ENCODE assay signal across 1 cellular context in genomic region chr20:38893485-38894090, GRCh38.
A peak's percentile ranks its signal among the peaks of the same experiment; 100 is the strongest.
TF ChIP-seq lines count a peak whose summit lies in the region.

No MANE protein-coding gene starts in this region.

TF ChIP-seq in K562, 482 proteins besides CTCF, POLR2A, EP300 and RAD21 (continued from another document and continues in another):
- TF ChIP-seq AFF4 (CRISPR knock-in tag; IDR thresholded peaks at IDR 0.05) (0 out of 2 replicates have a peak, but pooled peaks have one; percentile 41), ZNF212 (CRISPR knock-in tag; IDR thresholded peaks at IDR 0.05) (no peak), DEAF1 (CRISPR knock-in tag; IDR thresholded peaks at IDR 0.05) (peak; percentile 65), CREM (IDR thresholded peaks at IDR 0.05; ENCODE audit: low read depth) (peak; percentile 77), RREB1 (CRISPR knock-in tag; IDR thresholded peaks at IDR 0.05) (0 out of 2 replicates have a peak, but pooled peaks have one; percentile 39), MLX (CRISPR knock-in tag; conservative IDR thresholded peaks at IDR 0.05) (no peak), RCOR1 (IDR thresholded peaks at IDR 0.05; ENCODE audit: borderline replicate concordance in 1 of 2, low read depth in 2 of 2, low read length in 2 of 2) (peak in 1 of 2 experiments; percentile 78; a peak in 1 of 4 replicates), BRCA1 (IDR thresholded peaks at IDR 0.05) (no peak), BRCA1 (CRISPR knock-in tag; IDR thresholded peaks at IDR 0.05) (no peak), ZFP36 (IDR thresholded peaks at IDR 0.05; ENCODE audit: low read depth, low read length, partially characterized antibody) (peak; percentile 12), STAG1 (CRISPR knock-in tag; IDR thresholded peaks at IDR 0.05; ENCODE audit: borderline replicate concordance) (peak; percentile 75), CTBP1 (IDR thresholded peaks at IDR 0.05; ENCODE audit: borderline replicate concordance) (peak; percentile 72; the same call in 1 of the 2 replicates), RB1 (IDR thresholded peaks at IDR 0.05; ENCODE audit: low read depth) (peak; percentile 60; the same call in 1 of the 2 replicates), PHB2 (IDR thresholded peaks at IDR 0.05; ENCODE audit: low read depth) (no peak), ELF2 (CRISPR knock-in tag; IDR thresholded peaks at IDR 0.05) (no peak), CTCFL (IDR thresholded peaks at IDR 0.05; ENCODE audit: borderline replicate concordance, insufficient read depth, low read depth, low read length, poor library complexity, severe bottlenecking) (peak; percentile 77), ZNF740 (CRISPR knock-in tag; IDR thresholded peaks at IDR 0.05) (0 out of 2 replicates have a peak, but pooled peaks have one; percentile 42), ZNF740 (tag; IDR thresholded peaks at IDR 0.05) (no peak), CEBPB (tag; IDR thresholded peaks at IDR 0.05) (no peak), RBM22 (IDR thresholded peaks at IDR 0.05; ENCODE audit: low read depth, low read length, poor library complexity, severe bottlenecking) (no peak), SMC3 (conservative IDR thresholded peaks at IDR 0.05; ENCODE audit: insufficient read depth, low read depth, low read length) (peak; percentile 79), YY1 (IDR thresholded peaks at IDR 0.05; ENCODE audit: borderline replicate concordance in 1 of 3, control insufficient read depth in 1 of 3, extremely low read depth in 1 of 3, insufficient read depth in 3 of 3, insufficient read length in 1 of 3, insufficient replicate concordance in 2 of 3, low read depth in 1 of 3, low read length in 2 of 3) (peak in 1 of 3 experiments; percentile 20), EGR1 (conservative IDR thresholded peaks at IDR 0.05) (0 out of 2 replicates have a peak, but pooled peaks have one; percentile 19), ARID2 (IDR thresholded peaks at IDR 0.05) (peak; percentile 61; the same call in 1 of the 2 replicates), CC2D1A (IDR thresholded peaks at IDR 0.05) (peak; percentile 34; the same call in 1 of the 2 replicates), XRCC5 (IDR thresholded peaks at IDR 0.05; ENCODE audit: low read depth, low read length) (0 out of 2 replicates have a peak, but pooled peaks have one; percentile 31), JUND (IDR thresholded peaks at IDR 0.05; ENCODE audit: borderline replicate concordance, low read depth, low read length) (0 out of 2 replicates have a peak, but pooled peaks have one; percentile 28), JUND (tag; IDR thresholded peaks at IDR 0.05; ENCODE audit: borderline replicate concordance, low read depth, low read length) (no peak), ZNF24 (IDR thresholded peaks at IDR 0.05) (0 out of 2 replicates have a peak, but pooled peaks have one; percentile 27), ZBTB33 (CRISPR knock-in tag; IDR thresholded peaks at IDR 0.05) (no peak), ZBTB17 (CRISPR knock-in tag; IDR thresholded peaks at IDR 0.05) (0 out of 2 replicates have a peak, but pooled peaks have one; percentile 22), ZNF184 (CRISPR knock-in tag; IDR thresholded peaks at IDR 0.05) (no peak), ZNF76 (CRISPR knock-in tag; IDR thresholded peaks at IDR 0.05; ENCODE audit: borderline replicate concordance) (no peak), BHLHE40 (IDR thresholded peaks at IDR 0.05; ENCODE audit: low read length) (peak; percentile 14; the same call in 1 of the 2 replicates), E2F6 (IDR thresholded peaks at IDR 0.05; ENCODE audit: borderline replicate concordance in 1 of 2, extremely low read depth in 1 of 2, insufficient read depth in 1 of 2, insufficient read length in 1 of 2, low read depth in 1 of 2, low read length in 1 of 2, poor library complexity in 1 of 2, severe bottlenecking in 1 of 2) (peak in 1 of 2 experiments; percentile 70), CEBPG (CRISPR knock-in tag; IDR thresholded peaks at IDR 0.05) (no peak), CEBPG (tag; conservative IDR thresholded peaks at IDR 0.05 in 1 of 2, IDR thresholded peaks at IDR 0.05 in 1 of 2) (0 out of 4 replicates have a peak, but pooled peaks of 1 of the 2 experiments have one; percentile 4), TCF7 (IDR thresholded peaks at IDR 0.05; ENCODE audit: borderline replicate concordance) (0 out of 2 replicates have a peak, but pooled peaks have one; percentile 19), ARID3B (CRISPR knock-in tag; IDR thresholded peaks at IDR 0.05; ENCODE audit: borderline replicate concordance) (peak; percentile 17; the same call in 1 of the 2 replicates), TARDBP (IDR thresholded peaks at IDR 0.05) (no peak)
